20 cellular contexts compared by ENCODE assay signal in genomic region chr13:80465321-80465720, GRCh38.
"Had no signal": no experiment of that assay in that cellular context is flagged by ENCODE, and none has a peak within 500 bp of the region (broad histone marks: within the 10 kb centered on the region; RNA-seq: fewer than 3 reads in every experiment).

No MANE protein-coding gene starts in this region.

- H3K36me3 ChIP-seq: esophagus muscularis mucosa, gastroesophageal sphincter, heart left ventricle, left lung, lower lobe of right lung had no signal

- H3K27me3 ChIP-seq: dorsolateral prefrontal cortex, esophagus muscularis mucosa, gastroesophageal sphincter, heart left ventricle, hepatocyte, left lung had no signal

- DNase-seq: dermis blood vessel endothelial cell; dorsolateral prefrontal cortex; effector CD4-positive, alpha-beta T cell; effector memory CD4-positive, alpha-beta T cell; foreskin keratinocyte; heart left ventricle; hypothalamus; immature natural killer cell; islet precursor cell; kidney; kidney glomerular epithelial cell; left colon; left lung; lower lobe of right lung; mesendoderm; midbrain had no signal

- ATAC-seq: foreskin keratinocyte, gastroesophageal sphincter, heart left ventricle, left colon, left lung, lower lobe of right lung had no signal

- H3K27ac ChIP-seq: dorsolateral prefrontal cortex, foreskin keratinocyte, hepatocyte, left lung, lower lobe of right lung had no signal

- H3K9me3 ChIP-seq: esophagus muscularis mucosa, gastroesophageal sphincter, left lung, lower lobe of right lung had no signal

- H3K4me3 ChIP-seq: coronary artery, dorsolateral prefrontal cortex, esophagus muscularis mucosa, gastroesophageal sphincter, heart left ventricle, hepatocyte, left lung, lower lobe of right lung had no signal
